1 cellular context compared by ENCODE assay signal in genomic region chr7:73828972-73829371, GRCh38.
TF ChIP-seq lines count a peak whose summit lies in the region.

No MANE protein-coding gene starts in this region.

TF ChIP-seq in SK-N-SH, 30 proteins besides CTCF, POLR2A, EP300 and RAD21 (continued from another document):
- TF ChIP-seq GATA2 (CRISPR knock-in tag; IDR thresholded peaks at IDR 0.05) (no peak), CHD2 (IDR thresholded peaks at IDR 0.05; ENCODE audit: low read length, partially characterized antibody) (no peak), FOXJ3 (CRISPR knock-in tag; IDR thresholded peaks at IDR 0.05) (no peak), MXI1 (IDR thresholded peaks at IDR 0.05; ENCODE audit: low read depth, low read length) (no peak), TCF12 (IDR thresholded peaks at IDR 0.05) (no peak), RXRA (IDR thresholded peaks at IDR 0.05; ENCODE audit: borderline replicate concordance, low read depth) (no peak), RFX5 (IDR thresholded peaks at IDR 0.05; ENCODE audit: low read length) (no peak), SMC3 (IDR thresholded peaks at IDR 0.05; ENCODE audit: low read depth, low read length) (no peak), TEAD4 (IDR thresholded peaks at IDR 0.05; ENCODE audit: borderline replicate concordance, insufficient read depth) (no peak)
- TF ChIP-seq, protein P1, sequence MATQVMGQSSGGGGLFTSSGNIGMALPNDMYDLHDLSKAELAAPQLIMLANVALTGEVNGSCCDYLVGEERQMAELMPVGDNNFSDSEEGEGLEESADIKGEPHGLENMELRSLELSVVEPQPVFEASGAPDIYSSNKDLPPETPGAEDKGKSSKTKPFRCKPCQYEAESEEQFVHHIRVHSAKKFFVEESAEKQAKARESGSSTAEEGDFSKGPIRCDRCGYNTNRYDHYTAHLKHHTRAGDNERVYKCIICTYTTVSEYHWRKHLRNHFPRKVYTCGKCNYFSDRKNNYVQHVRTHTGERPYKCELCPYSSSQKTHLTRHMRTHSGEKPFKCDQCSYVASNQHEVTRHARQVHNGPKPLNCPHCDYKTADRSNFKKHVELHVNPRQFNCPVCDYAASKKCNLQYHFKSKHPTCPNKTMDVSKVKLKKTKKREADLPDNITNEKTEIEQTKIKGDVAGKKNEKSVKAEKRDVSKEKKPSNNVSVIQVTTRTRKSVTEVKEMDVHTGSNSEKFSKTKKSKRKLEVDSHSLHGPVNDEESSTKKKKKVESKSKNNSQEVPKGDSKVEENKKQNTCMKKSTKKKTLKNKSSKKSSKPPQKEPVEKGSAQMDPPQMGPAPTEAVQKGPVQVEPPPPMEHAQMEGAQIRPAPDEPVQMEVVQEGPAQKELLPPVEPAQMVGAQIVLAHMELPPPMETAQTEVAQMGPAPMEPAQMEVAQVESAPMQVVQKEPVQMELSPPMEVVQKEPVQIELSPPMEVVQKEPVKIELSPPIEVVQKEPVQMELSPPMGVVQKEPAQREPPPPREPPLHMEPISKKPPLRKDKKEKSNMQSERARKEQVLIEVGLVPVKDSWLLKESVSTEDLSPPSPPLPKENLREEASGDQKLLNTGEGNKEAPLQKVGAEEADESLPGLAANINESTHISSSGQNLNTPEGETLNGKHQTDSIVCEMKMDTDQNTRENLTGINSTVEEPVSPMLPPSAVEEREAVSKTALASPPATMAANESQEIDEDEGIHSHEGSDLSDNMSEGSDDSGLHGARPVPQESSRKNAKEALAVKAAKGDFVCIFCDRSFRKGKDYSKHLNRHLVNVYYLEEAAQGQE (IDR thresholded peaks at IDR 0.05; ENCODE audit: low read depth, low read length): no peak
- TF ChIP-seq, protein P2, sequence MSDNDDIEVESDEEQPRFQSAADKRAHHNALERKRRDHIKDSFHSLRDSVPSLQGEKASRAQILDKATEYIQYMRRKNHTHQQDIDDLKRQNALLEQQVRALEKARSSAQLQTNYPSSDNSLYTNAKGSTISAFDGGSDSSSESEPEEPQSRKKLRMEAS (IDR thresholded peaks at IDR 0.05; ENCODE audit: low read depth): no peak
